ENCODE assay signal across 20 cellular contexts in the genomic region with DNA sequence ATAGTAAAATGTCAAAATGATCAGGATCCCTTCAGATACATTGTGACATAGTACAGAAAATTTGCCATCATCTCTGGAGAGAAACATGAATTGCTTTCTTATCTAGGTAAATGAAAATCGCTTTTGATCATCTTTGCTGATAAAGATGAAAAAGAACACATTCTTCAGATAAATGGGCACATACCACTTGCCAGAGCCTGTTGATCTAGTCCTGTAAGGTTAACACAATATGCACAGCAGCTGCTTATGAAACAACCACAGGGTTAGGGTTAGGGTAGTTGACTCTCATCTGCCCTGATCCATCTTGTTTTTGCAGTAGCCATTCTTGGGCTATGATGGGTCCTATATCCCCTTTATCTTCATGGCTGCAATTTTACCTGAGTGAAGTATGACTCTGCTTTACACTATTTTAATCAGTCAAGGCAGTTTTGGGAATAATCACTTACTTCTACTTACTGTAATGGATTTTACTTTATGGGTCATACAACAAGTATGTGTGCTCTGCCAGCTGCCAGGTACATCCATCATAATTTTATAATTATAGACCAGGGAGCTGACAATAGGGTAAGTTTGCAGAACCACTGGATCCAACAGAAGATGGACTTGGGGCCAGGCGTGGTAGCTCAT. TPM values are rescaled to one million over a fixed set of nuclear protein-coding genes. Genes with fewer than 3 reads are reported as not detected.
A peak's percentile ranks its signal among the peaks of the same experiment; 100 is the strongest.
DNase-seq lines count a peak whose midpoint lies in the region; ATAC-seq and TF ChIP-seq lines count a peak whose summit lies in the region.
"Had no signal": no experiment of that assay in that cellular context is flagged by ENCODE, and none has a peak within 500 bp of the region (broad histone marks: within the 10 kb centered on the region; RNA-seq: fewer than 3 reads in every experiment).

No MANE protein-coding gene starts in this region.

- H3K36me3 Mint-ChIP-seq in type B pancreatic cell = no peaks in the 10 kb centered on the region
- H3K36me3 Mint-ChIP-seq: CD14-positive monocyte; CD4-positive, alpha-beta memory T cell; IgD-negative memory B cell had no signal

- H3K27ac ChIP-seq in C4-2B = peak overlapping the region; percentile 22
- peak overlapping the region; percentile 2; the same call in 1 of the 2 replicates for H3K27ac ChIP-seq in VCaP
- H3K27ac ChIP-seq: 22Rv1, A549 had no signal

- ATAC-seq in GM21723 (IDR thresholded peaks at IDR 0.05; ENCODE audit: unreplicated experiment) = no peak
- ATAC-seq: A549, GM12878, GM23338, HepG2 had no signal

- no peak overlapping the region for H3K4me3 ChIP-seq in foreskin fibroblast (ENCODE audit: low read depth in 1 of 2, low read length in 2 of 2)
- H3K4me3 ChIP-seq: A549, GM12878, GM23338 had no signal

- no peaks in the 10 kb centered on the region for H3K9me3 Mint-ChIP-seq in type B pancreatic cell
- H3K9me3 Mint-ChIP-seq: CD14-positive monocyte; CD4-positive, alpha-beta memory T cell; GM23338; IgD-negative memory B cell had no signal

- no peak overlapping the region for H3K27ac Mint-ChIP-seq in type B pancreatic cell
- H3K27ac Mint-ChIP-seq: CD14-positive monocyte; CD4-positive, alpha-beta memory T cell; GM23338; IgD-negative memory B cell had no signal

- H3K4me1 Mint-ChIP-seq in type B pancreatic cell (ENCODE audit: unreplicated experiment) = peaks cover 13% of the 10 kb centered on the region
- H3K4me1 Mint-ChIP-seq: CD4-positive, alpha-beta memory T cell; GM23338; IgD-negative memory B cell had no signal

- no peaks in the 10 kb centered on the region for H3K27me3 Mint-ChIP-seq in type B pancreatic cell

- no peak for TF ChIP-seq CTCF in C4-2B (conservative IDR thresholded peaks at IDR 0.05)
- no peak for TF ChIP-seq CTCF in VCaP (conservative IDR thresholded peaks at IDR 0.05)
- no peak for TF ChIP-seq CTCF in type B pancreatic cell (conservative IDR thresholded peaks at IDR 0.05)
- TF ChIP-seq CTCF in foreskin fibroblast (IDR thresholded peaks at IDR 0.05; ENCODE audit: low read depth, low read length) = no peak

- H3K4me3 Mint-ChIP-seq in type B pancreatic cell = peak overlapping the region; percentile 51
- H3K4me3 Mint-ChIP-seq: CD14-positive monocyte; CD4-positive, alpha-beta memory T cell; GM23338; IgD-negative memory B cell had no signal

- DNase-seq in NCI-H69 (lab: John Stamatoyannopoulos, UW) (peak; percentile 16), type B pancreatic cell (ENCODE audit: extremely low spot score, unreplicated experiment) (no peak), mesenteric fat pad (ENCODE audit: low spot score) (no peak), foreskin fibroblast (no peak)
- DNase-seq: AML-193; Calu3; CD4-positive, alpha-beta memory T cell; DMS79 treated with DMSO at 0.1 percent for 48 hours; HCEC 1CT had no signal

RNA-seq across cellular contexts. Expression of a gene that starts 12.6 kb away (rescaled TPM):
- 1.5 TPM in 1 of 2 replicates, not detected in the other for total RNA-seq in type B pancreatic cell (ENCODE audit: low replicate concordance)
- not detected for total RNA-seq in mesenteric fat pad
- total RNA-seq: Calu3; CD4-positive, alpha-beta memory T cell; G401; GM12878; GM23338; HepG2 had no signal

RNA-seq across cellular contexts. Expression of a gene that starts 26.0 kb away (rescaled TPM):
- total RNA-seq in type B pancreatic cell (ENCODE audit: low replicate concordance) = not detected in 2 replicates
- total RNA-seq in mesenteric fat pad = not detected
- total RNA-seq: Calu3; CD4-positive, alpha-beta memory T cell; GM23338; HepG2 had no signal

RNA-seq across cellular contexts. Expression of a gene that starts 44.9 kb away (rescaled TPM):
- total RNA-seq in type B pancreatic cell (ENCODE audit: low replicate concordance) (30.8 and 33.8 TPM in 2 replicates), mesenteric fat pad (23.9 TPM)
